ENCODE assay signal across 9 cellular contexts in genomic region chr3:29693863-29694262, GRCh38.
DNase-seq lines count a peak whose midpoint lies in the region; ATAC-seq and TF ChIP-seq lines count a peak whose summit lies in the region.
"Had no signal": no experiment of that assay in that cellular context is flagged by ENCODE, and none has a peak within 500 bp of the region (broad histone marks: within the 10 kb centered on the region; RNA-seq: fewer than 3 reads in every experiment).

No MANE protein-coding gene starts in this region.

- intact Hi-C loops in thyroid gland (cut with DNase I): no loop called here
- intact Hi-C loops in naive thymus-derived CD4-positive, alpha-beta T cell (cut with micrococcal nuclease): no loop called here

- peaks cover 0 to 7% (median 4%) of the 10 kb centered on the region in 5 donors for H3K27me3 Mint-ChIP-seq in naive thymus-derived CD4-positive, alpha-beta T cell

- CTCF ChIA-PET in naive thymus-derived CD4-positive, alpha-beta T cell (lab: Charles Lee): no interaction called here

- peaks cover 0 to 2% (median 0%) of the 10 kb centered on the region in 11 donors for H3K9me3 Mint-ChIP-seq in naive thymus-derived CD4-positive, alpha-beta T cell
- H3K9me3 Mint-ChIP-seq: activated T-helper 1 cell treated with anti-CD3 and anti-CD28 coated beads, Interleukin-12 subunit alpha, Interleukin-12 subunit beta, Interleukin-2, Interleukin-4 antibody, amounts not matched to agents 30 ng/mL and 10 ng/mL and 1 ng/mL, durations not matched to agents 14 hours and 24 hours and 36 hours had no signal

- ATAC-seq in naive thymus-derived CD4-positive, alpha-beta T cell: no peak
- ATAC-seq in HG03175 (IDR thresholded peaks at IDR 0.05; ENCODE audit: unreplicated experiment) (no peak), GM18870 (IDR thresholded peaks at IDR 0.05; ENCODE audit: unreplicated experiment) (no peak)

- H3K27ac Mint-ChIP-seq in naive thymus-derived CD4-positive, alpha-beta T cell: peak overlapping the region in 1 of 9 donors; percentile 6
- H3K27ac Mint-ChIP-seq: activated T-helper 1 cell treated with anti-CD3 and anti-CD28 coated beads, Interleukin-12 subunit alpha, Interleukin-12 subunit beta, Interleukin-2, Interleukin-4 antibody, amounts not matched to agents 30 ng/mL and 10 ng/mL and 1 ng/mL, durations not matched to agents 14 hours and 24 hours and 36 hours had no signal

- no peaks in the 10 kb centered on the region for H3K4me1 Mint-ChIP-seq in naive thymus-derived CD4-positive, alpha-beta T cell

- in situ Hi-C loops in T47D (cut with HindIII; ENCODE audit: low pct_unique_long_range_greater_than_20kb, low sequenced_read_pairs): no loop called here

- no peaks in the 10 kb centered on the region for H3K9me3 ChIP-seq in thyroid gland
- H3K9me3 ChIP-seq in naive thymus-derived CD4-positive, alpha-beta T cell (ENCODE audit: control insufficient read depth in 2 of 3, low read length in 3 of 3): no peaks in the 10 kb centered on the region

- no peaks in the 10 kb centered on the region for H3K36me3 ChIP-seq in thyroid gland
- no peaks in the 10 kb centered on the region for H3K36me3 ChIP-seq in naive thymus-derived CD4-positive, alpha-beta T cell (ENCODE audit: control insufficient read depth in 2 of 3, insufficient read depth in 3 of 3, low read length in 3 of 3)

- no peaks in the 10 kb centered on the region for H3K36me3 Mint-ChIP-seq in naive thymus-derived CD4-positive, alpha-beta T cell

- no peak overlapping the region for H3K4me3 Mint-ChIP-seq in naive thymus-derived CD4-positive, alpha-beta T cell
- H3K4me3 Mint-ChIP-seq: activated T-helper 1 cell treated with anti-CD3 and anti-CD28 coated beads, Interleukin-12 subunit alpha, Interleukin-12 subunit beta, Interleukin-2, Interleukin-4 antibody, amounts not matched to agents 30 ng/mL and 10 ng/mL and 1 ng/mL, durations not matched to agents 14 hours and 24 hours and 36 hours had no signal

- no peaks in the 10 kb centered on the region for H3K27me3 ChIP-seq in thyroid gland
- no peaks in the 10 kb centered on the region for H3K27me3 ChIP-seq in naive thymus-derived CD4-positive, alpha-beta T cell (ENCODE audit: control insufficient read depth in 2 of 2, insufficient read depth in 2 of 2, low read length in 2 of 2)

- no peak for TF ChIP-seq POLR2A in thyroid gland (IDR thresholded peaks at IDR 0.05)

- peak in 1 of 6 experiments; percentile 4 for TF ChIP-seq CTCF in thyroid gland (IDR thresholded peaks at IDR 0.05)

- peaks cover 35 to 62% of the 10 kb centered on the region in 2 donors for H3K4me1 ChIP-seq in thyroid gland
- no peaks in the 10 kb centered on the region for H3K4me1 ChIP-seq in naive thymus-derived CD4-positive, alpha-beta T cell (ENCODE audit: control insufficient read depth in 2 of 2, insufficient read depth in 2 of 2, low read length in 2 of 2)

- WGBS in thyroid gland, 2 donors: 27 to 31% methylated on average over 1 of the region's 1 CpG

- DNase-seq in HS-5 (ENCODE audit: low read depth) (peak; percentile 92), T47D (ENCODE audit: low read depth in 1 of 2, low spot score in 1 of 2) (peak; percentile 23 to 81), iPS-NIHi7 (ENCODE audit: extremely low spot score) (peak; percentile 61), thyroid gland (peak; percentile 77 to 78)
- DNase-seq in naive thymus-derived CD4-positive, alpha-beta T cell: no peak
- DNase-seq in activated T-cell treated with anti-CD3 and anti-CD28 coated beads, Interleukin-2, amount 50 U/mL, for 48 hours: no peak

- H3K27ac ChIP-seq in thyroid gland: peak overlapping the region; percentile 89 to 94 (median 92)
- no peak overlapping the region for H3K27ac ChIP-seq in naive thymus-derived CD4-positive, alpha-beta T cell (ENCODE audit: low read depth, low read length)

- POLR2A ChIA-PET in naive thymus-derived CD4-positive, alpha-beta T cell (lab: Charles Lee): no interaction called here

- H3K4me3 ChIP-seq in thyroid gland (replicated peaks in 1 of 3): no peak overlapping the region
- no peak overlapping the region for H3K4me3 ChIP-seq in naive thymus-derived CD4-positive, alpha-beta T cell (ENCODE audit: low read length)

Comparison
In these comparisons a context has a peak if more than half of its experiments do, and no peak if none do; other contexts are left out.
1. DNase-seq: peak in HS-5 (single experiment), T47D (2 of 2), iPS-NIHi7 (single experiment) and thyroid gland (2 of 2); none in naive thymus-derived CD4-positive, alpha-beta T cell (0 of 9) and activated T-cell treated with anti-CD3 and anti-CD28 coated beads, Interleukin-2, amount 50 U/mL, for 48 hours (0 of 2).